ENCODE assay signal across 1 cellular context in the genomic region with DNA sequence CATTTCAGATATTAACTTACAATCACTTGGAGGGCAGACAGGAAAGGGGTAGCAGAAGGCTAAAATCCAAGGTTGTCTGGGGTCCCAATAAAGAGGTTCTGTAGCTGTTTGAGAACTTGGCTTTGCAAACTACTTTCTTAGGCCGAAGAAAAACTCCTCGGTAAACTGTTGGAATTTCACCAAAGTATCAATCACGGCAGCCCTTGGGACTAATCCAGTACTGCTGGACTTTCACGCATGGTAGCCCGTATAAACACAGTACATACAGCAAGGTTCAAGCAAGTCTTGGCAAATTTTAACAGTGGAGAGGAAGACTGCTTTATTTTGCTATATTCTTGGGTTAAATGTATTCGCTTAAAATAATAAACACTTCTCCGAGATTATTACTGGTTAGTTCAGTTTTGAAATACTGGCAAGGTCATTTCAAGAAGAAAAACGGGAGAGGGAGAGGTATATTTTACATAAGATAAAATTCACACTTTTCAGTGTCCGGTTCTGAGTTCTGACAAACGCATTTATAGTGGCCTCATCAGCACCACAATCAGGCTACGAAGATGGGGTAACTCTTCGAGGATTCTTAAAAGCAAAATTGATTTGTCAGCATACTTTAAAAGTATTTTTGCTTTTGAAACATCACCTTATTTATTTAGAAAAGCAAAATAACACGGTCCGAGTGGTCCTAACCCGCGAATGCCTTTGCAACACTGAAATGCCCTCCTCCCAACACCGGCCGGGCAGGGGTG.
TF ChIP-seq lines count a peak whose summit lies in the region.

No MANE protein-coding gene starts in this region.

TF ChIP-seq in HCT116, 20 proteins besides CTCF, POLR2A, EP300 and RAD21 (continued from another document):
- TF ChIP-seq, protein P1, sequence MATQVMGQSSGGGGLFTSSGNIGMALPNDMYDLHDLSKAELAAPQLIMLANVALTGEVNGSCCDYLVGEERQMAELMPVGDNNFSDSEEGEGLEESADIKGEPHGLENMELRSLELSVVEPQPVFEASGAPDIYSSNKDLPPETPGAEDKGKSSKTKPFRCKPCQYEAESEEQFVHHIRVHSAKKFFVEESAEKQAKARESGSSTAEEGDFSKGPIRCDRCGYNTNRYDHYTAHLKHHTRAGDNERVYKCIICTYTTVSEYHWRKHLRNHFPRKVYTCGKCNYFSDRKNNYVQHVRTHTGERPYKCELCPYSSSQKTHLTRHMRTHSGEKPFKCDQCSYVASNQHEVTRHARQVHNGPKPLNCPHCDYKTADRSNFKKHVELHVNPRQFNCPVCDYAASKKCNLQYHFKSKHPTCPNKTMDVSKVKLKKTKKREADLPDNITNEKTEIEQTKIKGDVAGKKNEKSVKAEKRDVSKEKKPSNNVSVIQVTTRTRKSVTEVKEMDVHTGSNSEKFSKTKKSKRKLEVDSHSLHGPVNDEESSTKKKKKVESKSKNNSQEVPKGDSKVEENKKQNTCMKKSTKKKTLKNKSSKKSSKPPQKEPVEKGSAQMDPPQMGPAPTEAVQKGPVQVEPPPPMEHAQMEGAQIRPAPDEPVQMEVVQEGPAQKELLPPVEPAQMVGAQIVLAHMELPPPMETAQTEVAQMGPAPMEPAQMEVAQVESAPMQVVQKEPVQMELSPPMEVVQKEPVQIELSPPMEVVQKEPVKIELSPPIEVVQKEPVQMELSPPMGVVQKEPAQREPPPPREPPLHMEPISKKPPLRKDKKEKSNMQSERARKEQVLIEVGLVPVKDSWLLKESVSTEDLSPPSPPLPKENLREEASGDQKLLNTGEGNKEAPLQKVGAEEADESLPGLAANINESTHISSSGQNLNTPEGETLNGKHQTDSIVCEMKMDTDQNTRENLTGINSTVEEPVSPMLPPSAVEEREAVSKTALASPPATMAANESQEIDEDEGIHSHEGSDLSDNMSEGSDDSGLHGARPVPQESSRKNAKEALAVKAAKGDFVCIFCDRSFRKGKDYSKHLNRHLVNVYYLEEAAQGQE (IDR thresholded peaks at IDR 0.05; ENCODE audit: low read depth), result no peak
- TF ChIP-seq EZH2phosphoT487 (IDR thresholded peaks at IDR 0.05; ENCODE audit: borderline replicate concordance), result no peak
- TF ChIP-seq, protein P2, sequence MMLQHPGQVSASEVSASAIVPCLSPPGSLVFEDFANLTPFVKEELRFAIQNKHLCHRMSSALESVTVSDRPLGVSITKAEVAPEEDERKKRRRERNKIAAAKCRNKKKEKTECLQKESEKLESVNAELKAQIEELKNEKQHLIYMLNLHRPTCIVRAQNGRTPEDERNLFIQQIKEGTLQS (IDR thresholded peaks at IDR 0.05), result no peak
- TF ChIP-seq, protein P3, sequence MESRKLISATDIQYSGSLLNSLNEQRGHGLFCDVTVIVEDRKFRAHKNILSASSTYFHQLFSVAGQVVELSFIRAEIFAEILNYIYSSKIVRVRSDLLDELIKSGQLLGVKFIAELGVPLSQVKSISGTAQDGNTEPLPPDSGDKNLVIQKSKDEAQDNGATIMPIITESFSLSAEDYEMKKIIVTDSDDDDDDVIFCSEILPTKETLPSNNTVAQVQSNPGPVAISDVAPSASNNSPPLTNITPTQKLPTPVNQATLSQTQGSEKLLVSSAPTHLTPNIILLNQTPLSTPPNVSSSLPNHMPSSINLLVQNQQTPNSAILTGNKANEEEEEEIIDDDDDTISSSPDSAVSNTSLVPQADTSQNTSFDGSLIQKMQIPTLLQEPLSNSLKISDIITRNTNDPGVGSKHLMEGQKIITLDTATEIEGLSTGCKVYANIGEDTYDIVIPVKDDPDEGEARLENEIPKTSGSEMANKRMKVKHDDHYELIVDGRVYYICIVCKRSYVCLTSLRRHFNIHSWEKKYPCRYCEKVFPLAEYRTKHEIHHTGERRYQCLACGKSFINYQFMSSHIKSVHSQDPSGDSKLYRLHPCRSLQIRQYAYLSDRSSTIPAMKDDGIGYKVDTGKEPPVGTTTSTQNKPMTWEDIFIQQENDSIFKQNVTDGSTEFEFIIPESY (IDR thresholded peaks at IDR 0.05; ENCODE audit: extremely low read depth, insufficient replicate concordance, low read length), result no peak
- no peak for TF ChIP-seq SIN3A (IDR thresholded peaks at IDR 0.05; ENCODE audit: low read depth)
- no peak for TF ChIP-seq POLR2AphosphoS5 (IDR thresholded peaks at IDR 0.05; ENCODE audit: low read depth, low read length)
- TF ChIP-seq ZFX (IDR thresholded peaks at IDR 0.05), result no peak
TF ChIP-seq in HCT116: peak in this region for 0.
